In the genomic region with DNA sequence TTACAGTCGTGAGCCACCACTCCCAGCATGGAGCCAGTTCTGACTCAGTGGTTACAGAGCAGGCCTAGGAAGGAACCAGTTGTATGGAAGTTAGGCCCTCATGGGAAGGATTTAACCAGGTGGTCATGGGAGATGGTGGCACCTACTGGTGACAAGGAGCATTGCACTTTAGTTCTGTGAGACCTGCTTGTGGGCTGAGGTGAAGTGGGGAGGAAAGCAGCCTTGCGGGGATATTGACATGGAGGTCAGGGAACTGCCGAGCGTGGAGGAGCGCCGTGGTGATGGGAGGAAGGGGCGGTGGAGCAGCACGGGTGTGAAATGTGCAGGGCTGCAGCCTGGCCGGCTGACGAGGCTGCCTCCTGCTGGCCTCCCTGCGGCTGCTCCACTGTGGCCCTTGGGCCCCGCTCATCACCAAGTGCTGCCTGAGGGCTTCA, we compare ENCODE assay signal across 8 cellular contexts.
A peak's percentile ranks its signal among the peaks of the same experiment; 100 is the strongest.
DNase-seq lines count a peak whose midpoint lies in the region; ATAC-seq lines count a peak whose summit lies in the region.

No MANE protein-coding gene starts in this region.

- no peaks in the 10 kb centered on the region for H3K27me3 Mint-ChIP-seq in activated naive CD8-positive, alpha-beta T cell treated with anti-CD3 and anti-CD28 coated beads for 36 hours

- no peaks in the 10 kb centered on the region for H3K36me3 Mint-ChIP-seq in activated naive CD8-positive, alpha-beta T cell treated with anti-CD3 and anti-CD28 coated beads for 36 hours

- H3K27ac Mint-ChIP-seq in activated naive CD8-positive, alpha-beta T cell treated with anti-CD3 and anti-CD28 coated beads for 36 hours, result peak overlapping the region; percentile 12

- peaks cover 41% of the 10 kb centered on the region for H3K4me1 Mint-ChIP-seq in activated naive CD8-positive, alpha-beta T cell treated with anti-CD3 and anti-CD28 coated beads for 36 hours

- ATAC-seq in HG02870 (IDR thresholded peaks at IDR 0.05; ENCODE audit: unreplicated experiment) (peak; percentile 46), GM21390 (IDR thresholded peaks at IDR 0.05; ENCODE audit: unreplicated experiment) (no peak)

- no peak overlapping the region for H3K4me3 Mint-ChIP-seq in activated naive CD8-positive, alpha-beta T cell treated with anti-CD3 and anti-CD28 coated beads for 36 hours

- DNase-seq in Daoy (ENCODE audit: low read depth) (peak; percentile 54), RKO (ENCODE audit: low spot score) (peak; percentile 69), iPS DF 4.7 (ENCODE audit: extremely low read depth, low spot score) (peak; percentile 69), DMS153 (lab: John Stamatoyannopoulos, UW) (no peak)
- DNase-seq in activated naive CD8-positive, alpha-beta T cell treated with anti-CD3 and anti-CD28 coated beads for 36 hours, result peak; percentile 23
- peak; percentile 12 to 19 for DNase-seq in stimulated activated CD4-positive, alpha-beta T cell treated with anti-CD3 and anti-CD28 coated beads, Interleukin-4, amount 100 ng/mL, for 48 hours (ENCODE audit: low read depth in 2 of 2)

- H3K9me3 Mint-ChIP-seq in activated naive CD8-positive, alpha-beta T cell treated with anti-CD3 and anti-CD28 coated beads for 36 hours, result no peaks in the 10 kb centered on the region
